In the genomic region with DNA sequence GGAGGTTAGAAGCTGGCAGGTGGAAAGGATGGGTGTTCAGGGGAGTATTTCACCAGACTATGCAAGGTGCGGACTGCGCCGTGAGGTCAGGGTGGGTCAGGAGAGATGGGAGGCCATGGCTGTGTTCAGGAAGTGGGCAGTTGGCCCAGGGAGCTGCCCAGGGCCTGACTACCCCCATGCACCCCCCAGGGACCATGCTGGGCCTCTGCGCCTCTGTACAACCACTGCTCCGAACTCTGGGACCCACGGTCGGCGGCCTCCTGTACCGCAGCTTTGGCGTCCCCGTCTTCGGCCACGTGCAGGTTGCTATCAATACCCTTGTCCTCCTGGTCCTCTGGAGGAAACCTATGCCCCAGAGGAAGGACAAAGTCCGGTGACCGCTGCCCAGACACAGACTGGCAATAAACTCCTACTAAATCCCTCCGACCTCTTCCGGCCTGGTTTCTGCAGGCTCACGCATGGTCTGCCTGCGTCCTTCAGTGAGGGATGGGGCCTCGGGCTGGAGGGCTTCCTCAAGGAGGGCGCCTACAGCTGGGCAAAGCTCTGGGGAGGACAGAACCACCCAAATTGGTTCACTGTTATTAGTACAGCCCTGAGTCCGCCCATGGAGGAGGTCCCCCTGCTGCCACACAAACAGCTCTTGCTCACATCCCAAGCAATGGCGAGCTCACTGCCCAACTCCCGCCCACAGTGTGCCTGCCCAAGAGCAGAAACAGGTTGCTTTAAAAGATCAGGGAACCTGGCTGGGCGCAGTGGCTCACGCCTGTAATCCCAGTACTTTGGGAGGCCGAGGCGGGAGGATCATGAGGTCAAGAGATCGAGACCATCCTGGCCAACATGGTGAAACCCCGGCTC, we compare ENCODE assay signal across 27 cellular contexts. TPM values are rescaled to one million over a fixed set of nuclear protein-coding genes. Genes with fewer than 3 reads are reported as not detected.
A peak's percentile ranks its signal among the peaks of the same experiment; 100 is the strongest.
DNase-seq lines count a peak whose midpoint lies in the region; ATAC-seq and TF ChIP-seq lines count a peak whose summit lies in the region.
"Had no signal": no experiment of that assay in that cellular context is flagged by ENCODE, and none has a peak within 500 bp of the region (broad histone marks: within the 10 kb centered on the region; RNA-seq: fewer than 3 reads in every experiment).

No MANE protein-coding gene starts in this region.

- peaks cover 4% of the 10 kb centered on the region for H3K79me1 ChIP-seq in mesenchymal stem cell (replicated peaks; ENCODE audit: low read length, poor library complexity, severe bottlenecking)

- in situ Hi-C loops in GM13977 (cut with MboI; ENCODE audit: low pct_unique_long_range_greater_than_20kb, low sequenced_read_pairs, unreplicated experiment), result no loop called here

- H3K79me2 ChIP-seq in OCI-LY7 (ENCODE audit: insufficient read depth, low read depth, low read length), result no peaks in the 10 kb centered on the region

- H3K4me3 ChIP-seq in colonic mucosa (no peak overlapping the region), mesenchymal stem cell (ENCODE audit: insufficient read depth in 1 of 2, low read depth in 1 of 2, low read length in 2 of 2) (no peak overlapping the region), OCI-LY7 (ENCODE audit: low read depth, low read length, poor library complexity, severe bottlenecking) (no peak overlapping the region)
- H3K4me3 ChIP-seq: BLaER1 treated with 17β-estradiol and CSF1 and Interleukin-3, amounts not matched to agents 10 nM and 100 nM; HAP-1 had no signal

- H4K8ac ChIP-seq in mesenchymal stem cell (ENCODE audit: low read length), result peak overlapping the region; percentile 61

- peaks cover 66% of the 10 kb centered on the region for H3K36me3 Mint-ChIP-seq in Calu3 (ENCODE audit: insufficient read depth, unreplicated experiment)
- H3K36me3 Mint-ChIP-seq: activated CD4-positive, alpha-beta memory T cell treated with anti-CD3 and anti-CD28 coated beads for 36 hours; type B pancreatic cell had no signal

- H3K4me1 ChIP-seq in colonic mucosa, result peaks cover 16% of the 10 kb centered on the region
- H3K4me1 ChIP-seq in mesenchymal stem cell (ENCODE audit: control insufficient read depth, insufficient read depth, low read depth, low read length), result peaks cover 36% of the 10 kb centered on the region
- no peaks in the 10 kb centered on the region for H3K4me1 ChIP-seq in OCI-LY7 (ENCODE audit: insufficient read depth, low read length, poor library complexity, severe bottlenecking)
- H3K4me1 ChIP-seq: HAP-1 had no signal

- H3K27me3 Mint-ChIP-seq in Calu3 (ENCODE audit: unreplicated experiment), result no peaks in the 10 kb centered on the region

- H4K91ac ChIP-seq in mesenchymal stem cell (ENCODE audit: low read length), result no peak overlapping the region

- H3K9ac ChIP-seq in colonic mucosa (ENCODE audit: low read depth in 2 of 2, low read length in 2 of 2) (peak overlapping the region in 1 of 2 donors; percentile 63), mesenchymal stem cell (ENCODE audit: low read length) (no peak overlapping the region)
- H3K9ac ChIP-seq: BLaER1 treated with 17β-estradiol and CSF1 and Interleukin-3, amounts not matched to agents 10 nM and 100 nM; SK-N-SH had no signal

- H3K9me3 ChIP-seq in colonic mucosa (no peaks in the 10 kb centered on the region), mesenchymal stem cell (ENCODE audit: control insufficient read depth, low read length) (no peaks in the 10 kb centered on the region), OCI-LY7 (ENCODE audit: low read length) (no peaks in the 10 kb centered on the region)
- H3K9me3 ChIP-seq: BLaER1 treated with 17β-estradiol and CSF1 and Interleukin-3, amounts not matched to agents 10 nM and 100 nM; Caco-2; HAP-1; SK-N-SH had no signal

- no peak for DNase-seq in Calu3
- DNase-seq in colonic mucosa, result peak; percentile 73
- no peak for DNase-seq in mesenchymal stem cell
- DNase-seq in AG08396 (ENCODE audit: low spot score), result no peak
- DNase-seq in GM13977 (ENCODE audit: low spot score), result no peak
- DNase-seq in OCI-LY7 (ENCODE audit: low spot score), result no peak
- DNase-seq: activated CD4-positive, alpha-beta memory T cell treated with anti-CD3 and anti-CD28 coated beads for 36 hours; activated naive CD4-positive, alpha-beta T cell; activated naive CD8-positive, alpha-beta T cell treated with anti-CD3 and anti-CD28 coated beads, Interleukin-2, amount 50 U/mL, for 24 hours; Caco-2; DMS79 treated with DMSO at 0.1 percent for 48 hours; endodermal cell; GDM1; NCI-H1092 treated with DMSO at 0.1 percent for 48 hours; NCI-H187; NCI-H2171; NCI-H510A; stimulated activated CD4-positive, alpha-beta T cell treated with anti-CD3 and anti-CD28 coated beads, Interleukin-4, amount 100 ng/mL, for 1 hour had no signal

- no peaks in the 10 kb centered on the region for H4K20me1 ChIP-seq in OCI-LY7 (ENCODE audit: insufficient read depth, low read length)

- no peak overlapping the region for H3K4ac ChIP-seq in mesenchymal stem cell (ENCODE audit: low read depth in 1 of 2, low read length in 2 of 2)

- no peak for TF ChIP-seq CTCF in 22Rv1 (IDR thresholded peaks at IDR 0.05)
- TF ChIP-seq CTCF in Calu3 (IDR thresholded peaks at IDR 0.05; ENCODE audit: unreplicated experiment), result no peak
- no peak for TF ChIP-seq CTCF in colonic mucosa (IDR thresholded peaks at IDR 0.05)
- no peak for TF ChIP-seq CTCF in GM13977 (IDR thresholded peaks at IDR 0.05; ENCODE audit: extremely low read depth, insufficient read depth, missing control alignments)
- TF ChIP-seq CTCF in OCI-LY7 (conservative IDR thresholded peaks at IDR 0.05; ENCODE audit: low read length), result no peak

- BruUV-seq in Calu3 (replicated peaks; lab: Mats Ljungman, UMichigan) (no TSS peak), OCI-LY7 (replicated peaks; lab: Mats Ljungman, UMichigan) (no TSS peak)

- H3K36me3 ChIP-seq in colonic mucosa, result no peaks in the 10 kb centered on the region
- peaks cover 0 to 25% of the 10 kb centered on the region in 2 experiments for H3K36me3 ChIP-seq in mesenchymal stem cell (ENCODE audit: control insufficient read depth in 1 of 2, insufficient read depth in 2 of 2, low read depth in 1 of 2, low read length in 2 of 2)
- no peaks in the 10 kb centered on the region for H3K36me3 ChIP-seq in OCI-LY7 (ENCODE audit: insufficient read depth, low read length)
- H3K36me3 ChIP-seq: BLaER1 treated with 17β-estradiol and CSF1 and Interleukin-3, amounts not matched to agents 10 nM and 100 nM; HAP-1 had no signal

- H2AK5ac ChIP-seq in mesenchymal stem cell (ENCODE audit: low read length, severe bottlenecking), result no peak overlapping the region

- POLR2A ChIA-PET in OCI-LY7 (lab: Charles Lee), result interaction anchor here (1.0 kb wide), 1 partner anchor 98 kb away, joined by 3 read pairs; no protein-coding TSS in a partner anchor

- no peaks in the 10 kb centered on the region for H3K9me2 ChIP-seq in OCI-LY7 (ENCODE audit: insufficient read depth, low read length)
- H3K9me2 ChIP-seq: SK-N-SH had no signal

- peaks cover 23% of the 10 kb centered on the region for H3K4me1 Mint-ChIP-seq in Calu3 (ENCODE audit: low read depth, unreplicated experiment)

- H2AFZ ChIP-seq in mesenchymal stem cell (ENCODE audit: low read depth, low read length) (no peak overlapping the region), OCI-LY7 (ENCODE audit: low read length) (no peak overlapping the region)

- H3K27ac ChIP-seq in 22Rv1, result peak overlapping the region; percentile 53
- peak overlapping the region; percentile 60 for H3K27ac ChIP-seq in colonic mucosa
- no peak overlapping the region for H3K27ac ChIP-seq in mesenchymal stem cell (ENCODE audit: low read length, poor library complexity, severe bottlenecking)
- no peak overlapping the region for H3K27ac ChIP-seq in OCI-LY7 (ENCODE audit: low read depth, low read length, poor library complexity, severe bottlenecking)
- H3K27ac ChIP-seq: BLaER1 treated with 17β-estradiol and CSF1 and Interleukin-3, amounts not matched to agents 10 nM and 100 nM had no signal

- no peak overlapping the region for H2BK5ac ChIP-seq in mesenchymal stem cell (ENCODE audit: low read depth, low read length, poor library complexity, severe bottlenecking)

- H3K4me3 Mint-ChIP-seq in Calu3 (ENCODE audit: low read depth, unreplicated experiment), result no peak overlapping the region
- H3K4me3 Mint-ChIP-seq: activated CD4-positive, alpha-beta memory T cell treated with anti-CD3 and anti-CD28 coated beads for 36 hours; activated naive CD8-positive, alpha-beta T cell treated with anti-CD3 and anti-CD28 coated beads, Interleukin-2, amount 50 U/mL, for 24 hours; central memory CD8-positive, alpha-beta T cell; dendritic cell treated with granulocyte-macrophage colony-stimulating factor and Interleukin-4, amounts not matched to agents 40 ng/mL and 50 ng/mL, for 4 days; endodermal cell; type B pancreatic cell had no signal

- H2BK12ac ChIP-seq in mesenchymal stem cell (ENCODE audit: low read length in 2 of 2), result no peak overlapping the region

- CTCF ChIA-PET in Calu3 (lab: Charles Lee) (interaction anchor here (0.9 to 1.9 kb wide), 2 partner anchors 32 to 391 kb away, joined by 4 to 9 read pairs; no protein-coding TSS in a partner anchor), OCI-LY7 (lab: Charles Lee; ENCODE audit: unreplicated experiment) (no interaction called here)

- no peak overlapping the region for H3K18ac ChIP-seq in mesenchymal stem cell (ENCODE audit: low read depth in 1 of 2, low read length in 2 of 2)

- peak overlapping the region; percentile 23 for H3K27ac Mint-ChIP-seq in Calu3 (ENCODE audit: unreplicated experiment)
- H3K27ac Mint-ChIP-seq: activated CD4-positive, alpha-beta memory T cell treated with anti-CD3 and anti-CD28 coated beads for 36 hours; activated naive CD8-positive, alpha-beta T cell treated with anti-CD3 and anti-CD28 coated beads, Interleukin-2, amount 50 U/mL, for 24 hours; dendritic cell treated with granulocyte-macrophage colony-stimulating factor and Interleukin-4, amounts not matched to agents 40 ng/mL and 50 ng/mL, for 4 days; endodermal cell; type B pancreatic cell had no signal

- intact Hi-C loops in Calu3 (cut with micrococcal nuclease; ENCODE audit: unreplicated experiment) (no loop called here), colonic mucosa (cut with DNase I) (no loop called here), OCI-LY7 (cut with micrococcal nuclease; ENCODE audit: unreplicated experiment) (no loop called here)

- WGBS in mesenchymal stem cell, result 97% methylated on average over 30 of the region's 30 CpGs

- H3K14ac ChIP-seq in mesenchymal stem cell (ENCODE audit: low read length in 2 of 2), result no peak overlapping the region

- H2BK120ac ChIP-seq in mesenchymal stem cell (ENCODE audit: low read depth, low read length), result no peak overlapping the region

- no peaks in the 10 kb centered on the region for H3K9me3 Mint-ChIP-seq in Calu3 (ENCODE audit: low read depth, unreplicated experiment)
- H3K9me3 Mint-ChIP-seq: activated CD4-positive, alpha-beta memory T cell treated with anti-CD3 and anti-CD28 coated beads for 36 hours; activated naive CD8-positive, alpha-beta T cell treated with anti-CD3 and anti-CD28 coated beads, Interleukin-2, amount 50 U/mL, for 24 hours; central memory CD8-positive, alpha-beta T cell; dendritic cell treated with granulocyte-macrophage colony-stimulating factor and Interleukin-4, amounts not matched to agents 40 ng/mL and 50 ng/mL, for 4 days; endodermal cell; type B pancreatic cell had no signal

- H3K27me3 ChIP-seq in colonic mucosa, result no peaks in the 10 kb centered on the region
- H3K27me3 ChIP-seq in mesenchymal stem cell (ENCODE audit: control insufficient read depth in 1 of 2, insufficient read depth in 1 of 2, low read length in 2 of 2), result no peaks in the 10 kb centered on the region

- H2BK15ac ChIP-seq in mesenchymal stem cell (ENCODE audit: low read depth, poor library complexity, severe bottlenecking), result no peak overlapping the region

- H3K4me2 ChIP-seq in mesenchymal stem cell (ENCODE audit: low read length, poor library complexity, severe bottlenecking) (no peak overlapping the region), OCI-LY7 (ENCODE audit: low read length) (no peak overlapping the region)
- H3K4me2 ChIP-seq: SK-N-SH had no signal

- ATAC-seq in HG03432 (IDR thresholded peaks at IDR 0.05; ENCODE audit: unreplicated experiment), result no peak
- ATAC-seq: activated CD4-positive, CD25-positive, alpha-beta regulatory T cell treated with anti-CD3 and anti-CD28 coated beads, Interleukin-2, amount 50 U/mL, for 24 hours; activated naive CD8-positive, alpha-beta T cell treated with anti-CD3 and anti-CD28 coated beads, Interleukin-2, amount 50 U/mL, for 24 hours had no signal

- H3K23ac ChIP-seq in mesenchymal stem cell (ENCODE audit: low read length in 2 of 2), result no peak overlapping the region

RNA-seq across cellular contexts. Expression of a gene that starts 4.2 kb away (rescaled TPM):
- total RNA-seq in Calu3 (2022) (111 and 142 TPM in 2 replicates), colonic mucosa (10 to 100 TPM; 31.6 to 41.6 TPM), OCI-LY7 (2022) (0.34 and 0.50 TPM in 2 replicates)
- 272 TPM for polyA plus RNA-seq in mesenchymal stem cell (2013, experiment 1 of 2)
- 276 TPM for polyA plus RNA-seq in mesenchymal stem cell (2013, experiment 2 of 2)
- total RNA-seq in OCI-LY7 (2014; rRNA removed; shearing (Covaris generic)), result 0.16 and 1.0 TPM in 2 replicates

RNA-seq across cellular contexts. Expression of a gene that starts 39.5 kb away (rescaled TPM):
- 2.2 and 2.4 TPM in 2 replicates for total RNA-seq in Calu3 (2022)
- total RNA-seq in colonic mucosa, result 10 to 100 TPM; 10.9 to 18.2 TPM
- 29.4 TPM for polyA plus RNA-seq in mesenchymal stem cell (2013, experiment 1 of 2)
- 31.0 TPM for polyA plus RNA-seq in mesenchymal stem cell (2013, experiment 2 of 2)
- 0.13 TPM in 1 of 2 replicates, not detected in the other for total RNA-seq in OCI-LY7 (2014; rRNA removed; shearing (Covaris generic))
- 0.55 and 0.59 TPM in 2 replicates for total RNA-seq in OCI-LY7 (2022)

Comparison
In these comparisons a context has a peak if more than half of its experiments do, and no peak if none do; other contexts are left out.
1. H3K27ac ChIP-seq: peak in 22Rv1 (single experiment) and colonic mucosa (single experiment); none in mesenchymal stem cell (single experiment) and OCI-LY7 (single experiment).
2. RNA of a gene that starts 4.2 kb away (total RNA-seq): 111 to 142 TPM in Calu3 and 31.6 to 41.6 TPM in colonic mucosa; 0.16 to 1.0 TPM in OCI-LY7; every median in the first group is over 10 times any median in the second.